ENCODE assay signal across 8 cellular contexts in genomic region chr11:86592659-86593451, GRCh38.
DNase-seq lines count a peak whose midpoint lies in the region; ATAC-seq and TF ChIP-seq lines count a peak whose summit lies in the region.

No MANE protein-coding gene starts in this region.

- no peaks in the 10 kb centered on the region for H3K9me3 ChIP-seq in naive thymus-derived CD4-positive, alpha-beta T cell (ENCODE audit: control insufficient read depth in 2 of 3, low read length in 3 of 3)
- H3K9me3 ChIP-seq in stomach, result no peaks in the 10 kb centered on the region

- no peak for TF ChIP-seq POLR2A in stomach (IDR thresholded peaks at IDR 0.05)

- DNase-seq in ACHN, result peak; percentile 98
- peak; percentile 98 for DNase-seq in NCI-H2171 treated with DMSO at 0.1 percent for 48 hours (lab: John Stamatoyannopoulos, UW)
- DNase-seq in activated CD4-positive, CD25-positive, alpha-beta regulatory T cell treated with anti-CD3 and anti-CD28 coated beads, Interleukin-2, amount 50 U/mL, for 16 hours (ENCODE audit: low read depth, low spot score), result peak; percentile 53
- DNase-seq in dermis blood vessel endothelial cell, result peak; percentile 97
- DNase-seq in naive thymus-derived CD4-positive, alpha-beta T cell, result peak in 7 of 9 donors; percentile 25 to 77 (median 37)
- DNase-seq in stomach, result peak; percentile 75

- H3K27ac Mint-ChIP-seq in naive thymus-derived CD4-positive, alpha-beta T cell, result peak overlapping the region in 2 of 9 donors; percentile 32 to 58

- H3K36me3 ChIP-seq in naive thymus-derived CD4-positive, alpha-beta T cell (ENCODE audit: control insufficient read depth in 2 of 3, insufficient read depth in 3 of 3, low read length in 3 of 3), result no peaks in the 10 kb centered on the region
- H3K36me3 ChIP-seq in stomach, result no peaks in the 10 kb centered on the region

- no peak overlapping the region for H3K27ac ChIP-seq in naive thymus-derived CD4-positive, alpha-beta T cell (ENCODE audit: low read depth, low read length)
- peak overlapping the region in 3 of 5 donors; percentile 24 to 58 (median 27) for H3K27ac ChIP-seq in stomach

- CTCF ChIA-PET in naive thymus-derived CD4-positive, alpha-beta T cell (lab: Charles Lee), result no interaction called here

- ATAC-seq in GM19035 (IDR thresholded peaks at IDR 0.05; ENCODE audit: unreplicated experiment) (peak; percentile 96), HG03135 (IDR thresholded peaks at IDR 0.05; ENCODE audit: unreplicated experiment) (peak; percentile 97)
- peak; percentile 78 for ATAC-seq in naive thymus-derived CD4-positive, alpha-beta T cell

- H3K27me3 Mint-ChIP-seq in naive thymus-derived CD4-positive, alpha-beta T cell, result no peaks in the 10 kb centered on the region

- POLR2A ChIA-PET in naive thymus-derived CD4-positive, alpha-beta T cell (lab: Charles Lee), result no interaction called here

- H3K4me3 ChIP-seq in naive thymus-derived CD4-positive, alpha-beta T cell (ENCODE audit: low read length), result no peak overlapping the region
- no peak overlapping the region for H3K4me3 ChIP-seq in stomach

- peaks cover 0 to 3% (median 0%) of the 10 kb centered on the region in 5 donors for H3K36me3 Mint-ChIP-seq in naive thymus-derived CD4-positive, alpha-beta T cell

- H3K4me3 Mint-ChIP-seq in naive thymus-derived CD4-positive, alpha-beta T cell, result peak overlapping the region in 3 of 10 donors; percentile 10 to 35 (median 23)

- TF ChIP-seq EP300 in stomach (IDR thresholded peaks at IDR 0.05), result no peak

- in situ Hi-C loops in ACHN (cut with HindIII; ENCODE audit: low pct_ligation_motif_present, low pct_unique_long_range_greater_than_20kb, low sequenced_read_pairs), result loop anchor here (25.0 kb wide), 1 partner anchor 131 kb away; no protein-coding TSS in a partner anchor

- H3K4me1 Mint-ChIP-seq in naive thymus-derived CD4-positive, alpha-beta T cell, result peaks cover 7 to 21% (median 14%) of the 10 kb centered on the region in 7 donors

- peaks cover 0 to 9% (median 2%) of the 10 kb centered on the region in 11 donors for H3K9me3 Mint-ChIP-seq in naive thymus-derived CD4-positive, alpha-beta T cell

- 58 to 77% (median 67%) methylated on average over 5 of the region's 5 CpGs for WGBS in stomach, 5 donors

- intact Hi-C loops in naive thymus-derived CD4-positive, alpha-beta T cell (cut with micrococcal nuclease), result loop anchor here in 1 of 2 donors (1.0 to 5.0 kb wide), 3 partner anchors 145 to 291 kb away; partner anchors contain the start of gene HIKESHI
- intact Hi-C loops in stomach (cut with DNase I; ENCODE audit: low total_unique reads), result no loop called here

- no peak for TF ChIP-seq CTCF in stomach (IDR thresholded peaks at IDR 0.05)

- H3K27me3 ChIP-seq in naive thymus-derived CD4-positive, alpha-beta T cell (ENCODE audit: control insufficient read depth in 2 of 2, insufficient read depth in 2 of 2, low read length in 2 of 2), result no peaks in the 10 kb centered on the region
- H3K27me3 ChIP-seq in stomach, result no peaks in the 10 kb centered on the region

- peaks cover 0 to 7% of the 10 kb centered on the region in 2 donors for H3K4me1 ChIP-seq in naive thymus-derived CD4-positive, alpha-beta T cell (ENCODE audit: control insufficient read depth in 2 of 2, insufficient read depth in 2 of 2, low read length in 2 of 2)
- peaks cover 4 to 42% (median 25%) of the 10 kb centered on the region in 4 donors for H3K4me1 ChIP-seq in stomach

Comparison
In these comparisons a context has a peak if more than half of its experiments do, and no peak if none do; other contexts are left out.
1. DNase-seq: peak in every context shown above with its lines; median percentile 98 in ACHN; 98 in NCI-H2171 treated with DMSO at 0.1 percent for 48 hours; 97 in dermis blood vessel endothelial cell; 75 in stomach; 53 in activated CD4-positive, CD25-positive, alpha-beta regulatory T cell treated with anti-CD3 and anti-CD28 coated beads, Interleukin-2, amount 50 U/mL, for 16 hours; 37 in naive thymus-derived CD4-positive, alpha-beta T cell.